8 cellular contexts compared by ENCODE assay signal in the genomic region with DNA sequence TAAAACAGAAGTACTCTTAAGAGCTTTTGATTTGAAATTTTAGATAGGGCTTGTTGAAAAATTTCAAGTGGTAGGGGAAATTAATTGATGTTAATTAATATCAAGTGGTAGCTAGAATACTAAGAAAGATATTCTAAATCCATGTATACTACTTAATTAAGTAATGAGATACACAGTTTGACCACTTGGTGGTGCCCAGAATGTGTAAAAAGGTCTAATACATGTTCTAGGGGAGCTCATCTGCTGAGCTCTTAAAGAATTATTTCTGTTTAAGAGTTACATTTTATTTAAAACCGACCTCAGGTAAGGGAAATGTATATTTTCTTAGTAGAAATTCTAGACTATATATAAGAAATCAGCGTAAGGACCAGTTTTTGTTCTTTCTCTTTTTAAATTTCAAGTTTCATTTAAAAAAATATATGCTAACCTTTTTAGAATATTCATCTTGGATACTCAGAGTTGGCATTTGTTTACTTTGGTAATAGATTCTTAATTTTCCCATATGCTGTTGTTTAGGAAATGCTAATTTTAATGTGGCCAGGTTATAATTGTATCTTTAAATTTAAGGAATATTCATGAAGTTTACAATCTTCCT.
DNase-seq lines count a peak whose midpoint lies in the region; ATAC-seq, FAIRE-seq and TF ChIP-seq lines count a peak whose summit lies in the region.

No MANE protein-coding gene starts in this region.

- ATAC-seq in GM19043 (IDR thresholded peaks at IDR 0.05; ENCODE audit: low read depth, unreplicated experiment) (peak; percentile 86), T-cell (replicated peaks in 1 of 4) (peak in 3 of 4 experiments; percentile 53 to 67 (median 63))

- FAIRE-seq in HTR-8/SVneo (lab: Jason Lieb, UNC) = no peak
- no peak for FAIRE-seq in small intestine (lab: Jason Lieb, UNC)

- no peak overlapping the region for H3K4me3 ChIP-seq in foreskin fibroblast (ENCODE audit: low read depth in 1 of 2, low read length in 2 of 2)
- no peak overlapping the region for H3K4me3 ChIP-seq in small intestine (ENCODE audit: low read depth in 1 of 2, low read length in 2 of 2)

- peaks cover 0 to 3% of the 10 kb centered on the region in 2 donors for H3K4me1 ChIP-seq in small intestine (ENCODE audit: control insufficient read depth in 2 of 2, insufficient read depth in 1 of 2, low read depth in 1 of 2, low read length in 1 of 2)

- H3K4me1 Mint-ChIP-seq in T-cell = peaks cover 0 to 41% (median 39%) of the 10 kb centered on the region in 3 donors

- no peaks in the 10 kb centered on the region for H3K27me3 ChIP-seq in small intestine (ENCODE audit: control insufficient read depth in 2 of 2, insufficient read depth in 2 of 2, low read length in 2 of 2)

- H3K27ac ChIP-seq in small intestine (ENCODE audit: low read depth in 1 of 2, low read length in 1 of 2) = no peak overlapping the region

- no peaks in the 10 kb centered on the region for H3K27me3 Mint-ChIP-seq in T-cell

- TF ChIP-seq CTCF in foreskin fibroblast (IDR thresholded peaks at IDR 0.05; ENCODE audit: low read depth, low read length) = peak; percentile 33

- no peak overlapping the region for H3K27ac Mint-ChIP-seq in T-cell

- H3K36me3 Mint-ChIP-seq in T-cell = peaks cover 34% of the 10 kb centered on the region

- CTCF ChIA-PET in T-cell (lab: Charles Lee) = interaction anchor here (0.5 to 2.0 kb wide), 25 partner anchors 8 to 1799 kb away, joined by 3 to 19 read pairs (median 5); partner anchors contain the start of genes ERAP2 (in 1 of the 2), LIX1 (in 1 of the 2) and LNPEP (in 1 of the 2)

- POLR2A ChIA-PET in T-cell (lab: Charles Lee) = interaction anchor here in 1 of 2 donors (0.5 to 0.6 kb wide), 2 partner anchors 124 to 1189 kb away, joined by 3 to 4 read pairs; no protein-coding TSS in a partner anchor

- 55 to 59% (median 55%) methylated on average over 2 of the region's 2 CpGs for WGBS in small intestine, 3 donors

- H3K36me3 ChIP-seq in small intestine (ENCODE audit: control insufficient read depth in 2 of 2, insufficient read depth in 2 of 2, low read length in 2 of 2) = peaks cover 0 to 12% of the 10 kb centered on the region in 2 donors

- no peaks in the 10 kb centered on the region for H3K9me3 Mint-ChIP-seq in T-cell

- DNase-seq in NCI-H82 (lab: John Stamatoyannopoulos, UW) (peak; percentile 62), NCI-H82 treated with DMSO at 0.1 percent for 48 hours (lab: John Stamatoyannopoulos, UW; ENCODE audit: unreplicated experiment) (no peak), HTR-8/SVneo (ENCODE audit: insufficient read length, low spot score) (peak; percentile 23), T-cell (peak in 14 of 34 experiments; percentile 4 to 33 (median 14)), foreskin fibroblast (peak; percentile 20 to 66), small intestine (peak; percentile 52)
- no peak for DNase-seq in stimulated activated naive CD4-positive, alpha-beta T cell treated with Interleukin-2 at 50 U/mL for 16 hours (lab: John Stamatoyannopoulos, UW)

- H3K4me3 Mint-ChIP-seq in T-cell = no peak overlapping the region

- no peaks in the 10 kb centered on the region for H3K9me3 ChIP-seq in small intestine (ENCODE audit: control insufficient read depth, low read depth)

Comparison
In these comparisons a context has a peak if more than half of its experiments do, and no peak if none do; other contexts are left out.
1. DNase-seq: peak in NCI-H82 (single experiment), HTR-8/SVneo (single experiment), foreskin fibroblast (2 of 2) and small intestine (single experiment); none in NCI-H82 treated with DMSO at 0.1 percent for 48 hours (single experiment) and stimulated activated naive CD4-positive, alpha-beta T cell treated with Interleukin-2 at 50 U/mL for 16 hours (single experiment).